8 cellular contexts compared by ENCODE assay signal in the genomic region with DNA sequence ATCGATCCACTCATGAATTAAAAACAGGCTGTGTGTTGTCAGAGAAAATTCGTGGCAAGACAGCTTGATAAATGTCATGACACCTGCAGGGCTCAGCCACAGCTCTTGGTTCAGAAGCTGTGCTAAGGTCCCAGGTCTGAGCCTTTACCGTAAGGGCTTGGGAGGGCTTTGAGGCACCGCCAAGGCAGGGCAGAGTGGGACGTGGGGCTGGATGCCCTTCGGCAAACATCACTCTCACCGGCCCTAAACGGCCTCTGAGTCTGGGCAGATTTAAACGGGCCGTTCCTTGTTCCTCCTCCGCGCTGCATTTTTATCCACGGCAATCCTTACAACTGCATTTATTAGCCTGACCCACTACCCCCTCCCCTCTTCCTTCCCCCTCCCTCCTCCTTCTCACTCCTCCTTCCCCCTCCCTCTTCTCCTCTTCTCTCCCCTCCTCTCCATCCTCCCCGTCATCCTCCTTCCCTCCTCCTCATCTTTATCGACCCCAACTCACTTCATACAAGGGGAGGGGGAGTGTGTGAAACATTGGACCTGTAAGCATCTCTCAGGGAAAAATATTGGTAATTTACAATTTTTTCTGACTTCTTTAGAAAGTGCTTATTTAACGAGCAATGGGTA. TPM values are rescaled to one million over a fixed set of nuclear protein-coding genes. Genes with fewer than 3 reads are reported as not detected.
DNase-seq lines count a peak whose midpoint lies in the region; ATAC-seq, FAIRE-seq and TF ChIP-seq lines count a peak whose summit lies in the region.

No MANE protein-coding gene starts in this region.

- H3K4me1 ChIP-seq in DOHH2 (ENCODE audit: control insufficient read depth, low read length) (peaks cover 72% of the 10 kb centered on the region), endothelial cell of umbilical vein (ENCODE audit: control insufficient read depth, extremely low read depth, insufficient read depth, low read length) (peaks cover 34% of the 10 kb centered on the region), pancreas (peaks cover 0 to 16% (median 0%) of the 10 kb centered on the region in 3 donors)

- POLR2A ChIA-PET in endothelial cell of umbilical vein (lab: Charles Lee), result no interaction called here

- no peaks in the 10 kb centered on the region for H3K9me2 ChIP-seq in DOHH2 (replicated peaks; ENCODE audit: control insufficient read depth, low read length)

- peaks cover 17% of the 10 kb centered on the region for H3F3A ChIP-seq in DOHH2 (ENCODE audit: control insufficient read depth, insufficient read depth)

- no peaks in the 10 kb centered on the region for H3K9me1 ChIP-seq in endothelial cell of umbilical vein (replicated peaks; ENCODE audit: control insufficient read depth, extremely low read depth, insufficient read depth, low read length)

- peak overlapping the region; percentile 62 for H3K4me3 ChIP-seq in DOHH2 (ENCODE audit: low read length)
- H3K4me3 ChIP-seq in NB4 (ENCODE audit: low read depth, low read length), result peak overlapping the region; percentile 38
- H3K4me3 ChIP-seq in endothelial cell of umbilical vein (replicated peaks in 1 of 3; ENCODE audit: insufficient read depth in 1 of 3, low read depth in 1 of 3, low read length in 3 of 3), result no peak overlapping the region
- no peak overlapping the region for H3K4me3 ChIP-seq in pancreas

- dilution Hi-C loops in endothelial cell of umbilical vein (cut with MboI; ENCODE audit: extremely low pct_ligation_motif_present, low sequenced_read_pairs), result no loop called here

- no peak overlapping the region for H3K9ac ChIP-seq in endothelial cell of umbilical vein (replicated peaks; ENCODE audit: extremely low read depth, insufficient read depth, low read length)

- 36 to 45% methylated on average over 16 of the region's 16 CpGs for WGBS in pancreas, 2 donors

- peaks cover 6% of the 10 kb centered on the region for H4K20me1 ChIP-seq in DOHH2 (ENCODE audit: control insufficient read depth, insufficient read depth, low read depth, low read length)
- H4K20me1 ChIP-seq in endothelial cell of umbilical vein (replicated peaks; ENCODE audit: control insufficient read depth, extremely low read depth, insufficient read depth, low read length), result no peaks in the 10 kb centered on the region

- intact Hi-C loops in endothelial cell of umbilical vein (cut with micrococcal nuclease), result no loop called here
- intact Hi-C loops in pancreas (cut with DNase I), result no loop called here

- peak overlapping the region; percentile 30 for H2AFZ ChIP-seq in endothelial cell of umbilical vein (ENCODE audit: low read depth, low read length)

- TF ChIP-seq POLR2A in NB4 (IDR thresholded peaks at IDR 0.05; ENCODE audit: extremely low read depth, insufficient read length) (no peak), endothelial cell of umbilical vein (IDR thresholded peaks at IDR 0.05; ENCODE audit: low read depth, low read length) (no peak)

- FAIRE-seq in endothelial cell of umbilical vein (lab: Jason Lieb, UNC) (peak; percentile 35), pancreas (lab: Jason Lieb, UNC) (no peak)

- ATAC-seq in pancreas (peak; percentile 26 to 64 (median 54)), GM21737 (IDR thresholded peaks at IDR 0.05; ENCODE audit: unreplicated experiment) (no peak), GM21529 (IDR thresholded peaks at IDR 0.05; ENCODE audit: unreplicated experiment) (no peak), GM21619 (IDR thresholded peaks at IDR 0.05; ENCODE audit: unreplicated experiment) (no peak)

- H3K79me2 ChIP-seq in DOHH2 (ENCODE audit: control insufficient read depth, low read length), result peaks cover 17% of the 10 kb centered on the region
- H3K79me2 ChIP-seq in endothelial cell of umbilical vein (ENCODE audit: control insufficient read depth, insufficient read depth, low read length), result no peaks in the 10 kb centered on the region

- no TSS peak for BruUV-seq in endothelial cell of umbilical vein (replicated peaks; lab: Mats Ljungman, UMichigan)

- CTCF ChIA-PET in endothelial cell of umbilical vein (lab: Charles Lee), result interaction anchor here (1.3 kb wide), 1 partner anchor 25 kb away, joined by 4 read pairs; no protein-coding TSS in a partner anchor

- H3K27me3 ChIP-seq in DOHH2 (ENCODE audit: control insufficient read depth, low read length) (no peaks in the 10 kb centered on the region), endothelial cell of umbilical vein (ENCODE audit: control insufficient read depth in 2 of 2, insufficient read depth in 2 of 2, low read length in 2 of 2) (no peaks in the 10 kb centered on the region), pancreas (no peaks in the 10 kb centered on the region)

- H3K27ac ChIP-seq in DOHH2 (ENCODE audit: low read depth, low read length), result peak overlapping the region; percentile 63
- no peak overlapping the region for H3K27ac ChIP-seq in endothelial cell of umbilical vein (ENCODE audit: insufficient read depth, low read depth, low read length)
- H3K27ac ChIP-seq in pancreas, result peak overlapping the region in 2 of 4 donors; percentile 44 to 50

- peaks cover 57% of the 10 kb centered on the region for H3K36me3 ChIP-seq in DOHH2 (ENCODE audit: control insufficient read depth, low read length)
- no peaks in the 10 kb centered on the region for H3K36me3 ChIP-seq in endothelial cell of umbilical vein (ENCODE audit: control insufficient read depth in 2 of 2, extremely low read depth in 1 of 2, insufficient read depth in 2 of 2, low read length in 2 of 2)
- H3K36me3 ChIP-seq in pancreas, result no peaks in the 10 kb centered on the region

- peak overlapping the region; percentile 81 for H3K4me2 ChIP-seq in DOHH2 (ENCODE audit: low read length)
- no peak overlapping the region for H3K4me2 ChIP-seq in endothelial cell of umbilical vein (ENCODE audit: insufficient read depth, low read length)

- DNase-seq in NB4 (ENCODE audit: low read depth) (peak; percentile 79), endothelial cell of umbilical vein (ENCODE audit: low read depth, low spot score) (no peak), pancreas (no peak), NCI-H510A treated with DMSO at 0.1 percent for 48 hours (lab: John Stamatoyannopoulos, UW) (no peak)

- TF ChIP-seq CTCF in DOHH2 (IDR thresholded peaks at IDR 0.05; ENCODE audit: low read depth, low read length, poor library complexity, severe bottlenecking) (no peak), NB4 (IDR thresholded peaks at IDR 0.05; ENCODE audit: low read depth, low read length) (no peak), endothelial cell of umbilical vein (IDR thresholded peaks at IDR 0.05; ENCODE audit: extremely low read depth in 1 of 2, insufficient read depth in 1 of 2, low read depth in 1 of 2, low read length in 2 of 2) (no peak), pancreas (IDR thresholded peaks at IDR 0.05) (no peak)

- no peaks in the 10 kb centered on the region for H3K9me3 ChIP-seq in DOHH2 (ENCODE audit: control insufficient read depth, insufficient read depth, low read length)
- H3K9me3 ChIP-seq in endothelial cell of umbilical vein (replicated peaks; ENCODE audit: control insufficient read depth, insufficient read depth, low read length), result no peaks in the 10 kb centered on the region
- no peaks in the 10 kb centered on the region for H3K9me3 ChIP-seq in pancreas

TF ChIP-seq in endothelial cell of umbilical vein, 7 proteins besides CTCF, POLR2A, EP300 and RAD21:
- TF ChIP-seq GATA2 (IDR thresholded peaks at IDR 0.05; ENCODE audit: insufficient read depth, insufficient read length, low read depth, low read length) (no peak), EZH2 (IDR thresholded peaks at IDR 0.05; ENCODE audit: borderline replicate concordance, low read depth, low read length, severe bottlenecking) (no peak), FOS (IDR thresholded peaks at IDR 0.05; ENCODE audit: borderline replicate concordance, insufficient read depth, low read length) (no peak), MYC (IDR thresholded peaks at IDR 0.05; ENCODE audit: low read depth, low read length) (no peak), JUN (IDR thresholded peaks at IDR 0.05; ENCODE audit: borderline replicate concordance, insufficient read depth, insufficient read length, low read depth) (no peak)
- TF ChIP-seq, protein P1, sequence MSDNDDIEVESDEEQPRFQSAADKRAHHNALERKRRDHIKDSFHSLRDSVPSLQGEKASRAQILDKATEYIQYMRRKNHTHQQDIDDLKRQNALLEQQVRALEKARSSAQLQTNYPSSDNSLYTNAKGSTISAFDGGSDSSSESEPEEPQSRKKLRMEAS (IDR thresholded peaks at IDR 0.05; ENCODE audit: insufficient read depth, insufficient read length), result no peak

RNA-seq across cellular contexts. Expression of a gene that starts 33.9 kb away (rescaled TPM):
- total RNA-seq in endothelial cell of umbilical vein (1.7 and 4.0 TPM in 2 replicates), pancreas (10 to 100 TPM; 20.2 to 33.5 (median 21.4) TPM)
- polyA plus RNA-seq in endothelial cell of umbilical vein (2.0 and 2.3 TPM in 2 replicates), pancreas (10 to 100 TPM in 1 of 2 donors, 1 to 10 TPM in 1; 6.3 to 14.3 TPM)
- 1.8 TPM in 2 replicates for polyA plus RNA-seq in endothelial cell of umbilical vein (2011; cell fraction: cytosol; rRNA removed)
- polyA plus RNA-seq in endothelial cell of umbilical vein (2011; cell fraction: nucleus; rRNA removed), result 3.1 and 3.2 TPM in 2 replicates
- 4.0 and 4.3 TPM in 2 replicates for polyA plus RNA-seq in endothelial cell of umbilical vein (2012)
- 2.4 and 4.9 TPM in 2 replicates for polyA minus RNA-seq in endothelial cell of umbilical vein
- 17.2 TPM for polyA minus RNA-seq in endothelial cell of umbilical vein (2011; cell fraction: cytosol; rRNA and poly(A)+ RNA removed)
- 5.4 and 6.6 TPM in 2 replicates for polyA minus RNA-seq in endothelial cell of umbilical vein (2011; cell fraction: nucleus; rRNA and poly(A)+ RNA removed)

Comparison
In these comparisons a context has a peak if more than half of its experiments do, and no peak if none do; other contexts are left out.
1. H3K4me3 ChIP-seq: peak in DOHH2 (single experiment) and NB4 (single experiment); none in endothelial cell of umbilical vein (0 of 3) and pancreas (0 of 4).
2. ATAC-seq: peak in pancreas (4 of 4); none in GM21737 (single experiment), GM21529 (single experiment) and GM21619 (single experiment).